Comparison of ENCODE assay signal across 20 cellular contexts in genomic region chr5:179509845-179510244, GRCh38. TPM values are rescaled to one million over a fixed set of nuclear protein-coding genes. Genes with fewer than 3 reads are reported as not detected.
A peak's percentile ranks its signal among the peaks of the same experiment; 100 is the strongest.
DNase-seq lines count a peak whose midpoint lies in the region; ATAC-seq and TF ChIP-seq lines count a peak whose summit lies in the region.
"Had no signal": no experiment of that assay in that cellular context is flagged by ENCODE, and none has a peak within 500 bp of the region (broad histone marks: within the 10 kb centered on the region; RNA-seq: fewer than 3 reads in every experiment).

No MANE protein-coding gene starts in this region.

- ATAC-seq in activated CD8-positive, alpha-beta memory T cell treated with anti-CD3 and anti-CD28 coated beads, Interleukin-2, amount 10 ng/mL, durations not matched to agents 7 days and 5 days, result no peak
- ATAC-seq in HG03520 (IDR thresholded peaks at IDR 0.05; ENCODE audit: unreplicated experiment), result no peak
- ATAC-seq: A549, GM12878, GM23338 had no signal

- H3K9me3 Mint-ChIP-seq in activated CD8-positive, alpha-beta memory T cell treated with anti-CD3 and anti-CD28 coated beads, Interleukin-2, amount 10 ng/mL, durations not matched to agents 7 days and 5 days (ENCODE audit: low read depth), result no peaks in the 10 kb centered on the region
- no peaks in the 10 kb centered on the region for H3K9me3 Mint-ChIP-seq in activated T-helper 1 cell treated with anti-CD3 and anti-CD28 coated beads, Interleukin-12 subunit alpha, Interleukin-12 subunit beta, Interleukin-2, Interleukin-4 antibody, amounts not matched to agents 30 ng/mL and 10 ng/mL and 1 ng/mL, durations not matched to agents 14 hours and 24 hours and 36 hours
- H3K9me3 Mint-ChIP-seq: CD8-positive, alpha-beta memory T cell; GM23338; HFFc6 had no signal

- DNase-seq in activated CD8-positive, alpha-beta memory T cell treated with anti-CD3 and anti-CD28 coated beads, Interleukin-2, amount 10 ng/mL, durations not matched to agents 7 days and 5 days, result no peak
- no peak for DNase-seq in activated CD8-positive, alpha-beta memory T cell treated with anti-CD3 and anti-CD28 coated beads for 24 hours
- DNase-seq in HL-60 (ENCODE audit: low read depth in 1 of 2, low spot score in 1 of 2) (no peak), anterior cingulate cortex (lab: John Stamatoyannopoulos, UW) (no peak), NCI-H510A treated with DMSO at 0.1 percent for 48 hours (lab: John Stamatoyannopoulos, UW) (no peak)
- DNase-seq in activated T-helper 1 cell treated with anti-CD3 and anti-CD28 coated beads, Interleukin-12 subunit alpha, Interleukin-12 subunit beta, Interleukin-2, Interleukin-4 antibody, amounts not matched to agents 30 ng/mL and 10 ng/mL and 1 ng/mL, durations not matched to agents 14 hours and 24 hours and 36 hours (ENCODE audit: low spot score), result no peak
- DNase-seq: CD8-positive, alpha-beta memory T cell; COR-L47; DMS 273 treated with DMSO at 0.1 percent for 48 hours; DMS53; DND-41; EL; HCEC 1CT; HFFc6; IMR-90 had no signal

- TF ChIP-seq CTCF in HL-60 (IDR thresholded peaks at IDR 0.05; ENCODE audit: insufficient read depth, low read length), result no peak

- peak overlapping the region; percentile 52 for H3K27ac Mint-ChIP-seq in activated CD8-positive, alpha-beta memory T cell treated with anti-CD3 and anti-CD28 coated beads, Interleukin-2, amount 10 ng/mL, durations not matched to agents 7 days and 5 days
- peak overlapping the region; percentile 55 for H3K27ac Mint-ChIP-seq in activated T-helper 1 cell treated with anti-CD3 and anti-CD28 coated beads, Interleukin-12 subunit alpha, Interleukin-12 subunit beta, Interleukin-2, Interleukin-4 antibody, amounts not matched to agents 30 ng/mL and 10 ng/mL and 1 ng/mL, durations not matched to agents 14 hours and 24 hours and 36 hours
- H3K27ac Mint-ChIP-seq: GM23338, HFFc6 had no signal

- H3K36me3 Mint-ChIP-seq in activated CD8-positive, alpha-beta memory T cell treated with anti-CD3 and anti-CD28 coated beads, Interleukin-2, amount 10 ng/mL, durations not matched to agents 7 days and 5 days, result no peaks in the 10 kb centered on the region
- H3K36me3 Mint-ChIP-seq in activated T-helper 1 cell treated with anti-CD3 and anti-CD28 coated beads, Interleukin-12 subunit alpha, Interleukin-12 subunit beta, Interleukin-2, Interleukin-4 antibody, amounts not matched to agents 30 ng/mL and 10 ng/mL and 1 ng/mL, durations not matched to agents 14 hours and 24 hours and 36 hours (ENCODE audit: low read depth), result no peaks in the 10 kb centered on the region
- H3K36me3 Mint-ChIP-seq: CD8-positive, alpha-beta memory T cell had no signal

- peaks cover 10% of the 10 kb centered on the region for H3K4me1 Mint-ChIP-seq in activated CD8-positive, alpha-beta memory T cell treated with anti-CD3 and anti-CD28 coated beads, Interleukin-2, amount 10 ng/mL, durations not matched to agents 7 days and 5 days
- peaks cover 13% of the 10 kb centered on the region for H3K4me1 Mint-ChIP-seq in activated T-helper 1 cell treated with anti-CD3 and anti-CD28 coated beads, Interleukin-12 subunit alpha, Interleukin-12 subunit beta, Interleukin-2, Interleukin-4 antibody, amounts not matched to agents 30 ng/mL and 10 ng/mL and 1 ng/mL, durations not matched to agents 14 hours and 24 hours and 36 hours (ENCODE audit: low read depth)

- no peak overlapping the region for H3K4me3 Mint-ChIP-seq in activated CD8-positive, alpha-beta memory T cell treated with anti-CD3 and anti-CD28 coated beads, Interleukin-2, amount 10 ng/mL, durations not matched to agents 7 days and 5 days
- H3K4me3 Mint-ChIP-seq in activated T-helper 1 cell treated with anti-CD3 and anti-CD28 coated beads, Interleukin-12 subunit alpha, Interleukin-12 subunit beta, Interleukin-2, Interleukin-4 antibody, amounts not matched to agents 30 ng/mL and 10 ng/mL and 1 ng/mL, durations not matched to agents 14 hours and 24 hours and 36 hours, result no peak overlapping the region
- H3K4me3 Mint-ChIP-seq: CD8-positive, alpha-beta memory T cell; GM23338 had no signal

- no peaks in the 10 kb centered on the region for H3K27me3 ChIP-seq in HL-60 (ENCODE audit: insufficient read depth, poor library complexity, severe bottlenecking)

- H3K27ac ChIP-seq in HL-60 (replicated peaks), result peak overlapping the region; percentile 61
- H3K27ac ChIP-seq: 22Rv1, A549 had no signal

- intact Hi-C loops in activated T-helper 1 cell treated with anti-CD3 and anti-CD28 coated beads, Interleukin-12 subunit alpha, Interleukin-12 subunit beta, Interleukin-2, Interleukin-4 antibody, amounts not matched to agents 30 ng/mL and 10 ng/mL and 1 ng/mL, durations not matched to agents 14 hours and 24 hours and 36 hours (cut with micrococcal nuclease), result no loop called here

- CTCF ChIA-PET in activated CD8-positive, alpha-beta memory T cell treated with anti-CD3 and anti-CD28 coated beads, Interleukin-2, amount 10 ng/mL, durations not matched to agents 7 days and 5 days (lab: Charles Lee), result no interaction called here

- H3K27me3 Mint-ChIP-seq in activated CD8-positive, alpha-beta memory T cell treated with anti-CD3 and anti-CD28 coated beads, Interleukin-2, amount 10 ng/mL, durations not matched to agents 7 days and 5 days, result no peaks in the 10 kb centered on the region
- H3K27me3 Mint-ChIP-seq in activated T-helper 1 cell treated with anti-CD3 and anti-CD28 coated beads, Interleukin-12 subunit alpha, Interleukin-12 subunit beta, Interleukin-2, Interleukin-4 antibody, amounts not matched to agents 30 ng/mL and 10 ng/mL and 1 ng/mL, durations not matched to agents 14 hours and 24 hours and 36 hours (ENCODE audit: insufficient read depth), result no peaks in the 10 kb centered on the region

- no peak overlapping the region for H3K4me3 ChIP-seq in HL-60 (replicated peaks; ENCODE audit: insufficient read depth, low read length)
- H3K4me3 ChIP-seq: A549, GM12878, GM23338 had no signal

RNA-seq across cellular contexts. Expression of gene RUFY1, which starts 40.5 kb away (rescaled TPM):
- 10 to 100 TPM; 37.4 to 37.9 TPM for total RNA-seq in activated CD8-positive, alpha-beta memory T cell treated with anti-CD3 and anti-CD28 coated beads, Interleukin-2, amount 10 ng/mL, durations not matched to agents 7 days and 5 days
- 37.0 and 38.3 TPM in 2 replicates for total RNA-seq in activated T-helper 1 cell treated with anti-CD3 and anti-CD28 coated beads, Interleukin-12 subunit alpha, Interleukin-12 subunit beta, Interleukin-2, Interleukin-4 antibody, amounts not matched to agents 30 ng/mL and 10 ng/mL and 1 ng/mL, durations not matched to agents 14 hours and 24 hours and 36 hours
